ENCODE assay signal across 16 cellular contexts in the genomic region with DNA sequence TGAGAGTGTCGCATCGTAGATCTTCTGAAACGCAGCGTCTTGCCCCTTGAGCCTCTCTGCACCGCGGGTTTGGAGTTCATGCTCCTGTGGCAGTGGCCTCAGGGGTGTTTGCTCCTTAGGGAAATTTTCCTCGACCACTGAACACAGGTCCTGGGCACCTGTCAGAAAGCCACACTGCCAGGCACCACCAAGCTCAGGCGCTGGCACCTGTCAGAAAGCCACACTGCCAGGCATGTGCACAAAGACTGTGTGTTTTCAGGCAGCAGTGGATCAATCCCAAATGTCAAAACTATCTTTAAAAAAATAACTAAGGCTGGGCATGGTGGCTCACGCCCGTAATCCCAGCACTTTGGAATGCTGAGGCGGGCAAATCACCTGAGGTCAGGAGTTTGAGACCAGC.
A peak's percentile ranks its signal among the peaks of the same experiment; 100 is the strongest.
DNase-seq lines count a peak whose midpoint lies in the region; ATAC-seq and TF ChIP-seq lines count a peak whose summit lies in the region.
"Had no signal": no experiment of that assay in that cellular context is flagged by ENCODE, and none has a peak within 500 bp of the region (broad histone marks: within the 10 kb centered on the region; RNA-seq: fewer than 3 reads in every experiment).

No MANE protein-coding gene starts in this region.

- no peak overlapping the region for H3K4me3 Mint-ChIP-seq in endodermal cell
- H3K4me3 Mint-ChIP-seq in activated T-helper 1 cell treated with anti-CD3 and anti-CD28 coated beads, Interleukin-12 subunit alpha, Interleukin-12 subunit beta, Interleukin-2, Interleukin-4 antibody, amounts not matched to agents 30 ng/mL and 10 ng/mL and 1 ng/mL, durations not matched to agents 14 hours and 24 hours and 36 hours: no peak overlapping the region
- H3K4me3 Mint-ChIP-seq: CD4-positive, alpha-beta memory T cell; HFFc6 had no signal

- no peaks in the 10 kb centered on the region for H3K27me3 ChIP-seq in SK-N-SH (ENCODE audit: insufficient read depth)
- H3K27me3 ChIP-seq in H7 (ENCODE audit: control insufficient read depth, insufficient read depth, low read length): no peaks in the 10 kb centered on the region
- H3K27me3 ChIP-seq in endodermal cell (ENCODE audit: control insufficient read depth, insufficient read depth, low read length, poor library complexity, severe bottlenecking): no peaks in the 10 kb centered on the region
- no peaks in the 10 kb centered on the region for H3K27me3 ChIP-seq in osteoblast (ENCODE audit: insufficient read depth, low read length)
- no peaks in the 10 kb centered on the region for H3K27me3 ChIP-seq in MM.1S (replicated peaks; ENCODE audit: insufficient read depth, low read length)

- WGBS in SK-N-SH (ENCODE audit: low lambda C conversion rate): 97% methylated on average over 5 of the region's 11 CpGs
- 93 to 96% methylated on average over 10 to 11 of the region's 11 CpGs for WGBS in endodermal cell (ENCODE audit: insufficient coverage in 1 of 2, insufficient read length in 1 of 2), 2 experiments

- peaks cover 14% of the 10 kb centered on the region for H3K36me3 Mint-ChIP-seq in endodermal cell (ENCODE audit: low read depth)
- no peaks in the 10 kb centered on the region for H3K36me3 Mint-ChIP-seq in activated T-helper 1 cell treated with anti-CD3 and anti-CD28 coated beads, Interleukin-12 subunit alpha, Interleukin-12 subunit beta, Interleukin-2, Interleukin-4 antibody, amounts not matched to agents 30 ng/mL and 10 ng/mL and 1 ng/mL, durations not matched to agents 14 hours and 24 hours and 36 hours (ENCODE audit: low read depth)

- H3K36me3 ChIP-seq in SK-N-SH (replicated peaks in 1 of 2; ENCODE audit: control insufficient read depth in 1 of 2, insufficient read depth in 2 of 2, low read length in 1 of 2): no peaks in the 10 kb centered on the region
- H3K36me3 ChIP-seq in H7 (replicated peaks; ENCODE audit: control insufficient read depth, insufficient read depth, low read length): no peaks in the 10 kb centered on the region
- peaks cover 7% of the 10 kb centered on the region for H3K36me3 ChIP-seq in endodermal cell (ENCODE audit: control insufficient read depth, insufficient read depth, low read length)
- no peaks in the 10 kb centered on the region for H3K36me3 ChIP-seq in osteoblast (ENCODE audit: insufficient read depth, low read length)
- no peaks in the 10 kb centered on the region for H3K36me3 ChIP-seq in MM.1S (replicated peaks; ENCODE audit: insufficient read depth, low read length)

- TF ChIP-seq EP300 in SK-N-SH (IDR thresholded peaks at IDR 0.05; ENCODE audit: borderline replicate concordance in 1 of 2, low read depth in 1 of 2, low read length in 1 of 2): no peak

- DNase-seq in SK-N-SH: peak; percentile 11
- peak; percentile 30 for DNase-seq in H7
- peak; percentile 24 for DNase-seq in endodermal cell
- DNase-seq in osteoblast (ENCODE audit: insufficient read length, low spot score, missing footprints): peak; percentile 53
- DNase-seq in activated T-helper 1 cell treated with anti-CD3 and anti-CD28 coated beads, Interleukin-12 subunit alpha, Interleukin-12 subunit beta, Interleukin-2, Interleukin-4 antibody, amounts not matched to agents 30 ng/mL and 10 ng/mL and 1 ng/mL, durations not matched to agents 14 hours and 24 hours and 36 hours (ENCODE audit: low spot score): no peak
- no peak for DNase-seq in C1 segment of cervical spinal cord (lab: John Stamatoyannopoulos, UW)
- no peak for DNase-seq in MM.1S
- DNase-seq: CD4-positive, alpha-beta memory T cell; DMS79 treated with DMSO at 0.1 percent for 48 hours; EL; GOT3; HCEC 1CT; HFFc6 had no signal

- POLR2A ChIA-PET in SK-N-SH (lab: Yijun Ruan, JAX): no interaction called here

- H3K9me3 Mint-ChIP-seq in endodermal cell: peaks cover 6% of the 10 kb centered on the region
- no peaks in the 10 kb centered on the region for H3K9me3 Mint-ChIP-seq in activated T-helper 1 cell treated with anti-CD3 and anti-CD28 coated beads, Interleukin-12 subunit alpha, Interleukin-12 subunit beta, Interleukin-2, Interleukin-4 antibody, amounts not matched to agents 30 ng/mL and 10 ng/mL and 1 ng/mL, durations not matched to agents 14 hours and 24 hours and 36 hours
- H3K9me3 Mint-ChIP-seq: CD4-positive, alpha-beta memory T cell; HFFc6 had no signal

- no peak for TF ChIP-seq CTCF in SK-N-SH (IDR thresholded peaks at IDR 0.05)
- no peak for TF ChIP-seq CTCF in endodermal cell (conservative IDR thresholded peaks at IDR 0.05)
- no peak for TF ChIP-seq CTCF in osteoblast (IDR thresholded peaks at IDR 0.05; ENCODE audit: extremely low read depth, low read depth, low read length)
- TF ChIP-seq CTCF in MM.1S (IDR thresholded peaks at IDR 0.05; ENCODE audit: low read length): no peak

- H3K79me2 ChIP-seq in SK-N-SH (ENCODE audit: insufficient read depth) (no peaks in the 10 kb centered on the region), osteoblast (ENCODE audit: insufficient read depth, low read length) (no peaks in the 10 kb centered on the region), MM.1S (ENCODE audit: low read length) (peaks cover 40% of the 10 kb centered on the region)

- intact Hi-C loops in activated T-helper 1 cell treated with anti-CD3 and anti-CD28 coated beads, Interleukin-12 subunit alpha, Interleukin-12 subunit beta, Interleukin-2, Interleukin-4 antibody, amounts not matched to agents 30 ng/mL and 10 ng/mL and 1 ng/mL, durations not matched to agents 14 hours and 24 hours and 36 hours (cut with micrococcal nuclease): no loop called here

- no peaks in the 10 kb centered on the region for H3K9me2 ChIP-seq in SK-N-SH
- H3K9me2 ChIP-seq in MM.1S (replicated peaks; ENCODE audit: insufficient read depth, low read length): no peaks in the 10 kb centered on the region

- no peak for TF ChIP-seq RAD21 in SK-N-SH (IDR thresholded peaks at IDR 0.05; ENCODE audit: low read length)

- CTCF ChIA-PET in SK-N-SH (lab: Yijun Ruan, JAX): no interaction called here

- H3K27ac ChIP-seq in SK-N-SH (ENCODE audit: low read depth in 2 of 2, low read length in 1 of 2) (no peak overlapping the region), endodermal cell (ENCODE audit: low read depth, low read length) (no peak overlapping the region), osteoblast (ENCODE audit: low read depth, low read length) (no peak overlapping the region), MM.1S (ENCODE audit: low read length) (no peak overlapping the region)
- H3K27ac ChIP-seq: 22Rv1, HL-60 had no signal

- ATAC-seq in SK-N-SH treated with all-trans-retinoic acid at 6 μM for 48 hours: no peak

- H3K4me2 ChIP-seq in SK-N-SH: no peak overlapping the region
- no peak overlapping the region for H3K4me2 ChIP-seq in osteoblast (ENCODE audit: insufficient read depth, low read length)
- H3K4me2 ChIP-seq in MM.1S (ENCODE audit: low read depth, low read length): no peak overlapping the region

- H4K20me1 ChIP-seq in SK-N-SH (ENCODE audit: insufficient read depth): no peaks in the 10 kb centered on the region
- H4K20me1 ChIP-seq in osteoblast (ENCODE audit: insufficient read depth, low read length): no peaks in the 10 kb centered on the region
- no peaks in the 10 kb centered on the region for H4K20me1 ChIP-seq in MM.1S (ENCODE audit: insufficient read depth, low read length)

- H3K9ac ChIP-seq in SK-N-SH: no peak overlapping the region
- H3K9ac ChIP-seq in endodermal cell (ENCODE audit: extremely low read depth, low read length, poor library complexity, severe bottlenecking): no peak overlapping the region
- H3K9ac ChIP-seq in MM.1S (ENCODE audit: low read length): no peak overlapping the region

- peaks cover 0 to 19% of the 10 kb centered on the region in 2 experiments; a peak in 2 of 4 replicates for H3K4me1 ChIP-seq in SK-N-SH (ENCODE audit: control insufficient read depth in 1 of 2, insufficient read depth in 2 of 2, low read depth in 1 of 2, low read length in 1 of 2)
- H3K4me1 ChIP-seq in endodermal cell (ENCODE audit: control insufficient read depth, insufficient read depth, low read length): no peaks in the 10 kb centered on the region
- H3K4me1 ChIP-seq in osteoblast (ENCODE audit: insufficient read depth, low read length): no peaks in the 10 kb centered on the region
- H3K4me1 ChIP-seq in MM.1S (ENCODE audit: low read length): no peaks in the 10 kb centered on the region

- no peak overlapping the region for H3K27ac Mint-ChIP-seq in endodermal cell
- H3K27ac Mint-ChIP-seq in activated T-helper 1 cell treated with anti-CD3 and anti-CD28 coated beads, Interleukin-12 subunit alpha, Interleukin-12 subunit beta, Interleukin-2, Interleukin-4 antibody, amounts not matched to agents 30 ng/mL and 10 ng/mL and 1 ng/mL, durations not matched to agents 14 hours and 24 hours and 36 hours: no peak overlapping the region
- H3K27ac Mint-ChIP-seq: HFFc6 had no signal

- peaks cover 12% of the 10 kb centered on the region for H3K4me1 Mint-ChIP-seq in endodermal cell
- no peaks in the 10 kb centered on the region for H3K4me1 Mint-ChIP-seq in activated T-helper 1 cell treated with anti-CD3 and anti-CD28 coated beads, Interleukin-12 subunit alpha, Interleukin-12 subunit beta, Interleukin-2, Interleukin-4 antibody, amounts not matched to agents 30 ng/mL and 10 ng/mL and 1 ng/mL, durations not matched to agents 14 hours and 24 hours and 36 hours (ENCODE audit: low read depth)

- no peaks in the 10 kb centered on the region for H3K27me3 Mint-ChIP-seq in endodermal cell (ENCODE audit: insufficient read depth)
- no peaks in the 10 kb centered on the region for H3K27me3 Mint-ChIP-seq in activated T-helper 1 cell treated with anti-CD3 and anti-CD28 coated beads, Interleukin-12 subunit alpha, Interleukin-12 subunit beta, Interleukin-2, Interleukin-4 antibody, amounts not matched to agents 30 ng/mL and 10 ng/mL and 1 ng/mL, durations not matched to agents 14 hours and 24 hours and 36 hours (ENCODE audit: insufficient read depth)
- H3K27me3 Mint-ChIP-seq: CD4-positive, alpha-beta memory T cell had no signal

- H3K9me3 ChIP-seq in SK-N-SH (no peaks in the 10 kb centered on the region), endodermal cell (ENCODE audit: control insufficient read depth, low read length) (no peaks in the 10 kb centered on the region), osteoblast (ENCODE audit: low read depth, low read length) (no peaks in the 10 kb centered on the region), MM.1S (replicated peaks; ENCODE audit: insufficient read depth, low read length) (no peaks in the 10 kb centered on the region)

- H3K4me3 ChIP-seq in SK-N-SH (ENCODE audit: low read depth in 2 of 2, low read length in 1 of 2) (no peak overlapping the region), H7 (ENCODE audit: insufficient read depth, low read depth, low read length) (no peak overlapping the region), endodermal cell (ENCODE audit: low read length) (no peak overlapping the region), osteoblast (ENCODE audit: insufficient read depth, low read length) (no peak overlapping the region), MM.1S (ENCODE audit: low read length) (no peak overlapping the region)

- H2AFZ ChIP-seq in SK-N-SH (ENCODE audit: low read depth): no peak overlapping the region
- no peak overlapping the region for H2AFZ ChIP-seq in osteoblast (ENCODE audit: low read length)
- H2AFZ ChIP-seq in MM.1S (ENCODE audit: low read length): no peak overlapping the region

- H3F3A ChIP-seq in SK-N-SH (replicated peaks; ENCODE audit: insufficient read depth) (no peaks in the 10 kb centered on the region), MM.1S (ENCODE audit: insufficient read depth, low read length) (no peaks in the 10 kb centered on the region)

TF ChIP-seq in SK-N-SH treated with all-trans-retinoic acid at 6 μM for 48 hours, 23 proteins besides CTCF, POLR2A, EP300 and RAD21 (continues in another document):
- TF ChIP-seq ARNTL (CRISPR knock-in tag; IDR thresholded peaks at IDR 0.05; ENCODE audit: borderline replicate concordance, low read depth): no peak

Comparison
In these comparisons a context has a peak if more than half of its experiments do, and no peak if none do; other contexts are left out.
1. DNase-seq: peak in SK-N-SH (single experiment), H7 (single experiment), endodermal cell (single experiment) and osteoblast (single experiment); none in activated T-helper 1 cell treated with anti-CD3 and anti-CD28 coated beads, Interleukin-12 subunit alpha, Interleukin-12 subunit beta, Interleukin-2, Interleukin-4 antibody, amounts not matched to agents 30 ng/mL and 10 ng/mL and 1 ng/mL, durations not matched to agents 14 hours and 24 hours and 36 hours (single experiment), C1 segment of cervical spinal cord (0 of 14) and MM.1S (single experiment).